Comparison of ENCODE assay signal across 4 cellular contexts in the genomic region with DNA sequence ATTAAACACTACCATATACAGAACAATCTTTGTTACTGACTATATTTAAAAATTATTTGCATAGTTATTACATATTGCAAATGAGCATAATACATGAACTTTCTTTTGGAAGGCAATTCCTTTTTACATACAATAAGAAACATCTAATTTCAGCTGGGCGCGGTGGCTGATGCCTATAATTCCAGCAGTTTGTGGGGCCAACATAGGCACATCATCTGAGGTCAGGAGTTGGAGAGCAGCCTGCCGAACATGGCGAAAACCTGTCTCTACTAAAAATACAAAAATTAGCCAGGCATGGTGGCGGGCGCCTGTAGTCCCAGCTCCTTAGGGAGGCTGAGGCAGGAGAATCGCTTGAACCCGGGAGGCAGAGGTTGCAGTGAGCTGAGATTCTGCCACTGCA.
"Had no signal": no experiment of that assay in that cellular context is flagged by ENCODE, and none has a peak within 500 bp of the region (broad histone marks: within the 10 kb centered on the region; RNA-seq: fewer than 3 reads in every experiment).

No MANE protein-coding gene starts in this region.

- H3K4me3 Mint-ChIP-seq: IgD-negative memory B cell had no signal

- H3K4me1 Mint-ChIP-seq: IgD-negative memory B cell had no signal

- DNase-seq: IMR-90 had no signal

- H3K27ac ChIP-seq: HL-60 had no signal

- H3K36me3 Mint-ChIP-seq: IgD-negative memory B cell had no signal

- H3K4me3 ChIP-seq: K562 had no signal

- H3K27ac Mint-ChIP-seq: IgD-negative memory B cell had no signal
